Comparison of ENCODE assay signal across 7 cellular contexts in genomic region chr4:153497988-153498967, GRCh38. TPM values are rescaled to one million over a fixed set of nuclear protein-coding genes. Genes with fewer than 3 reads are reported as not detected.
A peak's percentile ranks its signal among the peaks of the same experiment; 100 is the strongest.
DNase-seq lines count a peak whose midpoint lies in the region; ATAC-seq and TF ChIP-seq lines count a peak whose summit lies in the region.

No MANE protein-coding gene starts in this region.

- no peaks in the 10 kb centered on the region for H3K27me3 Mint-ChIP-seq in T-cell

- CTCF ChIA-PET in T-cell (lab: Charles Lee), result interaction anchor here (0.6 to 2.1 kb wide), 16 partner anchors 9 to 340 kb away, joined by 3 to 11 read pairs (median 3); partner anchors contain the start of gene TMEM131L (in 1 of the 2)

- H3K27ac ChIP-seq in left ventricle myocardium inferior (replicated peaks) (peak overlapping the region; percentile 73), tibial nerve (peak overlapping the region in 3 of 4 donors; percentile 14 to 48 (median 31))

- H3K4me3 Mint-ChIP-seq in T-cell, result peak overlapping the region; percentile 66 to 76 (median 74)

- H3K27me3 ChIP-seq in left ventricle myocardium inferior (ENCODE audit: low read depth), result no peaks in the 10 kb centered on the region
- H3K27me3 ChIP-seq in tibial nerve, result no peaks in the 10 kb centered on the region

- no peaks in the 10 kb centered on the region for H3K9me3 ChIP-seq in left ventricle myocardium inferior (replicated peaks)
- H3K9me3 ChIP-seq in tibial nerve, result no peaks in the 10 kb centered on the region

- no peak for TF ChIP-seq POLR2A in tibial nerve (IDR thresholded peaks at IDR 0.05)

- intact Hi-C loops in left ventricle myocardium inferior (cut with micrococcal nuclease), result no loop called here

- POLR2A ChIA-PET in T-cell (lab: Charles Lee), result interaction anchor here (0.5 to 1.2 kb wide), 11 partner anchors 9 to 99 kb away, joined by 3 to 11 read pairs (median 3); no protein-coding TSS in a partner anchor

- peak; percentile 72 for ATAC-seq in GM18861 (IDR thresholded peaks at IDR 0.05; ENCODE audit: unreplicated experiment)
- peak; percentile 62 for ATAC-seq in HG02571 (IDR thresholded peaks at IDR 0.05; ENCODE audit: unreplicated experiment)
- peak; percentile 25 to 55 (median 48) for ATAC-seq in T-cell (replicated peaks in 1 of 4)

- peaks cover 94 to 97% (median 95%) of the 10 kb centered on the region in 3 donors for H3K4me1 Mint-ChIP-seq in T-cell

- no peak for TF ChIP-seq EP300 in tibial nerve (IDR thresholded peaks at IDR 0.05)

- DNase-seq in T-cell (peak in 5 of 34 experiments; percentile 10 to 44 (median 28)), left ventricle myocardium inferior (no peak), tibial nerve (ENCODE audit: low spot score in 2 of 2) (no peak), NCI-H2227 treated with DMSO at 0.1 percent for 48 hours (lab: John Stamatoyannopoulos, UW) (no peak), mesenteric fat pad (ENCODE audit: low spot score) (no peak)

- H3K27ac Mint-ChIP-seq in T-cell, result peak overlapping the region; percentile 95 to 99

- no peaks in the 10 kb centered on the region for H3K9me3 Mint-ChIP-seq in T-cell

- H3K36me3 ChIP-seq in left ventricle myocardium inferior (no peaks in the 10 kb centered on the region), tibial nerve (no peaks in the 10 kb centered on the region)

- H3K4me1 ChIP-seq in left ventricle myocardium inferior (peaks cover 58% of the 10 kb centered on the region), tibial nerve (peaks cover 0 to 24% (median 10%) of the 10 kb centered on the region in 4 donors)

- peaks cover 12% of the 10 kb centered on the region for H3K36me3 Mint-ChIP-seq in T-cell

- TF ChIP-seq CTCF in left ventricle myocardium inferior (IDR thresholded peaks at IDR 0.05; ENCODE audit: borderline replicate concordance) (no peak), tibial nerve (IDR thresholded peaks at IDR 0.05) (no peak)

- WGBS in tibial nerve, 2 donors, result 27 to 29% methylated on average over 9 of the region's 9 CpGs

- H3K4me3 ChIP-seq in left ventricle myocardium inferior (peak overlapping the region; percentile 22), tibial nerve (no peak overlapping the region)

RNA-seq across cellular contexts. Expression of gene TMEM131L, which starts 32.1 kb away (rescaled TPM):
- total RNA-seq in T-cell (100 to 1,000 TPM in 1 of 5 donors, 10 to 100 TPM in 4; 60.7 to 115 (median 72.6) TPM), left ventricle myocardium inferior (14.9 TPM), tibial nerve (10 to 100 TPM in 3 of 4 donors, 1 to 10 TPM in 1; 8.7 to 19.9 (median 12.1) TPM), mesenteric fat pad (27.0 TPM)
